In genomic region chr7:69703099-69703498, GRCh38 we compare ENCODE assay signal across 19 cellular contexts.
A peak's percentile ranks its signal among the peaks of the same experiment; 100 is the strongest.
DNase-seq lines count a peak whose midpoint lies in the region; ATAC-seq and TF ChIP-seq lines count a peak whose summit lies in the region.
"Had no signal": no experiment of that assay in that cellular context is flagged by ENCODE, and none has a peak within 500 bp of the region (broad histone marks: within the 10 kb centered on the region; RNA-seq: fewer than 3 reads in every experiment).

No MANE protein-coding gene starts in this region.

- no peak for TF ChIP-seq CTCF in VCaP (conservative IDR thresholded peaks at IDR 0.05)
- TF ChIP-seq CTCF in WTC11 (IDR thresholded peaks at IDR 0.05): no peak
- no peak for TF ChIP-seq CTCF in GM13977 (IDR thresholded peaks at IDR 0.05; ENCODE audit: extremely low read depth, insufficient read depth, missing control alignments)

- DNase-seq in A172 (ENCODE audit: low spot score) (peak; percentile 62), DMS79 treated with DMSO at 0.1 percent for 48 hours (lab: John Stamatoyannopoulos, UW) (peak; percentile 72), NCI-H2196 (lab: John Stamatoyannopoulos, UW; ENCODE audit: unreplicated experiment) (peak; percentile 43), WTC11 (ENCODE audit: low spot score) (no peak), ureter (ENCODE audit: low spot score) (no peak), GM13977 (ENCODE audit: low spot score) (no peak)
- no peak for DNase-seq in activated CD8-positive, alpha-beta memory T cell treated with anti-CD3 and anti-CD28 coated beads, Interleukin-2, amount 50 U/mL, for 48 hours
- DNase-seq: Caco-2; CD4-positive, CD25-positive, alpha-beta regulatory T cell; HFFc6; NCI-H1048; NCI-H146; NCI-H2107; NCI-H446 treated with DMSO at 0.1 percent for 48 hours; NCI-H774; T-cell had no signal

- no peaks in the 10 kb centered on the region for H3K9me3 Mint-ChIP-seq in WTC11
- H3K9me3 Mint-ChIP-seq: T-cell had no signal

- no peaks in the 10 kb centered on the region for H3K36me3 Mint-ChIP-seq in WTC11
- H3K36me3 Mint-ChIP-seq: CD4-positive, CD25-positive, alpha-beta regulatory T cell; T-cell had no signal

- peaks cover 31% of the 10 kb centered on the region for H3K4me1 Mint-ChIP-seq in WTC11
- H3K4me1 Mint-ChIP-seq: T-cell had no signal

- no peak overlapping the region for H3K4me3 Mint-ChIP-seq in WTC11
- H3K4me3 Mint-ChIP-seq: CD4-positive, CD25-positive, alpha-beta regulatory T cell; HFFc6; T-cell had no signal

- no peak overlapping the region for H3K27ac Mint-ChIP-seq in WTC11
- H3K27ac Mint-ChIP-seq: CD4-positive, CD25-positive, alpha-beta regulatory T cell; HFFc6; T-cell had no signal

- H3K27ac ChIP-seq in VCaP: peak overlapping the region; percentile 78

- POLR2A ChIA-PET in WTC11 (lab: Charles Lee): no interaction called here

- in situ Hi-C loops in GM13977 (cut with MboI; ENCODE audit: low pct_unique_long_range_greater_than_20kb, low sequenced_read_pairs, unreplicated experiment): no loop called here

- peaks cover 8% of the 10 kb centered on the region; the same call in 1 of the 2 replicates for H3K27me3 Mint-ChIP-seq in WTC11 (ENCODE audit: low read depth)

- CTCF ChIA-PET in WTC11 (lab: Charles Lee): no interaction called here

- no peak for ATAC-seq in WTC11
- ATAC-seq: K562, Panc1, T-cell had no signal

TF ChIP-seq in WTC11, 78 proteins besides CTCF, POLR2A, EP300 and RAD21:
- TF ChIP-seq SOX15 (CRISPR knock-in tag; IDR thresholded peaks at IDR 0.05) (no peak), ZNF219 (CRISPR knock-in tag; IDR thresholded peaks at IDR 0.05; ENCODE audit: borderline replicate concordance) (no peak)

Comparison
In these comparisons a context has a peak if more than half of its experiments do, and no peak if none do; other contexts are left out.
1. DNase-seq: peak in A172 (single experiment), DMS79 treated with DMSO at 0.1 percent for 48 hours (single experiment) and NCI-H2196 (single experiment); none in WTC11 (single experiment), ureter (single experiment), GM13977 (single experiment) and activated CD8-positive, alpha-beta memory T cell treated with anti-CD3 and anti-CD28 coated beads, Interleukin-2, amount 50 U/mL, for 48 hours (single experiment).